Comparison of ENCODE assay signal across 16 cellular contexts in genomic region chr1:22489278-22489677, GRCh38. TPM values are rescaled to one million over a fixed set of nuclear protein-coding genes. Genes with fewer than 3 reads are reported as not detected.
DNase-seq lines count a peak whose midpoint lies in the region; ATAC-seq and TF ChIP-seq lines count a peak whose summit lies in the region.
"Had no signal": no experiment of that assay in that cellular context is flagged by ENCODE, and none has a peak within 500 bp of the region (broad histone marks: within the 10 kb centered on the region; RNA-seq: fewer than 3 reads in every experiment).

No MANE protein-coding gene starts in this region.

- no peak overlapping the region for H2BK120ac ChIP-seq in mesendoderm (ENCODE audit: low read depth, low read length)

- peaks cover 39% of the 10 kb centered on the region for H3K4me1 ChIP-seq in GM23338 (ENCODE audit: insufficient read depth)
- peaks cover 23% of the 10 kb centered on the region for H3K4me1 ChIP-seq in mesendoderm (ENCODE audit: control insufficient read depth, low read depth, low read length)

- H2BK5ac ChIP-seq in mesendoderm (ENCODE audit: low read length), result no peak overlapping the region

- H3K27ac Mint-ChIP-seq in GM23338, result no peak overlapping the region
- H3K27ac Mint-ChIP-seq in chondrocyte (ENCODE audit: unreplicated experiment), result no peak overlapping the region
- no peak overlapping the region for H3K27ac Mint-ChIP-seq in activated T-helper 17 cell treated with anti-CD3 and anti-CD28 coated beads, Interleukin-2, amount 50 U/mL, for 72 hours
- H3K27ac Mint-ChIP-seq: CD14-positive monocyte; CD4-positive, alpha-beta memory T cell; HFFc6 had no signal

- H3K36me3 Mint-ChIP-seq in GM23338 (ENCODE audit: low read depth) (peaks cover 4% of the 10 kb centered on the region; the same call in 1 of the 3 replicates), chondrocyte (ENCODE audit: low read depth) (peaks cover 5% of the 10 kb centered on the region)
- peaks cover 32% of the 10 kb centered on the region for H3K36me3 Mint-ChIP-seq in activated T-helper 17 cell treated with anti-CD3 and anti-CD28 coated beads, Interleukin-2, amount 50 U/mL, for 72 hours (ENCODE audit: low read depth)

- no peak overlapping the region for H3K18ac ChIP-seq in mesendoderm (ENCODE audit: low read length)

- DNase-seq in GM23338 (ENCODE audit: low spot score), result peak; percentile 40
- peak; percentile 8 for DNase-seq in HT-29 (ENCODE audit: low spot score)
- DNase-seq in chondrocyte (ENCODE audit: low spot score), result no peak
- peak; percentile 51 for DNase-seq in mesendoderm
- DNase-seq in ecto neural progenitor cell (ENCODE audit: low spot score), result no peak
- DNase-seq: 8988T; CD4-positive, alpha-beta memory T cell; DMS153; DMS79; GDM1; HFFc6 had no signal

- ATAC-seq in GM23338 (peak; percentile 38), GM21381 (IDR thresholded peaks at IDR 0.05; ENCODE audit: unreplicated experiment) (no peak)
- no peak for ATAC-seq in activated T-helper 17 cell treated with anti-CD3 and anti-CD28 coated beads, Interleukin-2, amount 50 U/mL, for 72 hours (replicated peaks)
- ATAC-seq: HCT116 had no signal

- peaks cover 9% of the 10 kb centered on the region for H3K4me1 Mint-ChIP-seq in GM23338
- peaks cover 10% of the 10 kb centered on the region for H3K4me1 Mint-ChIP-seq in chondrocyte (ENCODE audit: low read depth)
- peaks cover 14% of the 10 kb centered on the region for H3K4me1 Mint-ChIP-seq in activated T-helper 17 cell treated with anti-CD3 and anti-CD28 coated beads, Interleukin-2, amount 50 U/mL, for 72 hours

- H2AK5ac ChIP-seq in mesendoderm (ENCODE audit: low read length), result no peak overlapping the region

- TF ChIP-seq CTCF in GM23338 (conservative IDR thresholded peaks at IDR 0.05; ENCODE audit: low read depth in 2 of 2) (peak in 1 of 2 experiments; percentile 29; a peak in 2 of 4 replicates), chondrocyte (IDR thresholded peaks at IDR 0.05) (peak; percentile 12)

- peaks cover 17% of the 10 kb centered on the region for H3K79me1 ChIP-seq in mesendoderm (ENCODE audit: low read length)

- no peak overlapping the region for H4K5ac ChIP-seq in mesendoderm (ENCODE audit: low read length)

- H3K36me3 ChIP-seq in GM23338 (ENCODE audit: insufficient read depth) (no peaks in the 10 kb centered on the region; the same call in 1 of the 2 replicates), mesendoderm (ENCODE audit: control insufficient read depth, insufficient read depth, low read length) (no peaks in the 10 kb centered on the region)

- no CpG with 5 or more reads among the region's 6 CpGs for WGBS in mesendoderm (ENCODE audit: extremely low coverage, insufficient coverage, low lambda C conversion rate)

- no peak overlapping the region for H3K4me3 ChIP-seq in GM23338
- H3K4me3 ChIP-seq in mesendoderm (ENCODE audit: low read length), result no peak overlapping the region
- H3K4me3 ChIP-seq: BLaER1 had no signal

- H4K20me1 ChIP-seq in GM23338 (replicated peaks; ENCODE audit: insufficient read depth), result no peaks in the 10 kb centered on the region

- no peak overlapping the region for H4K8ac ChIP-seq in mesendoderm (ENCODE audit: low read depth, low read length)

- H3K56ac ChIP-seq in mesendoderm (ENCODE audit: low read length), result peak overlapping the region; percentile 38

- H3K9ac ChIP-seq in mesendoderm (ENCODE audit: low read length), result no peak overlapping the region
- H3K9ac ChIP-seq: BLaER1 had no signal

- no peak overlapping the region for H3K4me3 Mint-ChIP-seq in GM23338
- no peak overlapping the region for H3K4me3 Mint-ChIP-seq in chondrocyte (ENCODE audit: unreplicated experiment)
- no peak overlapping the region for H3K4me3 Mint-ChIP-seq in activated T-helper 17 cell treated with anti-CD3 and anti-CD28 coated beads, Interleukin-2, amount 50 U/mL, for 72 hours
- H3K4me3 Mint-ChIP-seq: CD14-positive monocyte; CD4-positive, alpha-beta memory T cell; HFFc6 had no signal

- no peak overlapping the region for H3K23ac ChIP-seq in mesendoderm (ENCODE audit: low read length)

- H3K4ac ChIP-seq in mesendoderm (ENCODE audit: low read depth, low read length), result no peak overlapping the region

- H3K9me3 Mint-ChIP-seq in GM23338, result peaks cover 5% of the 10 kb centered on the region; the same call in 2 of the 3 replicates
- H3K9me3 Mint-ChIP-seq in chondrocyte (ENCODE audit: low read depth), result peaks cover 15% of the 10 kb centered on the region
- H3K9me3 Mint-ChIP-seq in activated T-helper 17 cell treated with anti-CD3 and anti-CD28 coated beads, Interleukin-2, amount 50 U/mL, for 72 hours, result no peaks in the 10 kb centered on the region
- H3K9me3 Mint-ChIP-seq: HFFc6 had no signal

- H3K27me3 ChIP-seq in GM23338 (ENCODE audit: insufficient read depth), result no peaks in the 10 kb centered on the region
- H3K27me3 ChIP-seq in mesendoderm (ENCODE audit: insufficient read depth, low read length, poor library complexity), result no peaks in the 10 kb centered on the region
- H3K27me3 ChIP-seq: BLaER1 had no signal

- H3K79me2 ChIP-seq in GM23338 (replicated peaks; ENCODE audit: insufficient read depth) (peaks cover 43% of the 10 kb centered on the region), mesendoderm (ENCODE audit: control insufficient read depth, insufficient read depth, low read length) (peaks cover 6% of the 10 kb centered on the region)

- no peaks in the 10 kb centered on the region for H3K9me2 ChIP-seq in GM23338 (ENCODE audit: insufficient read depth)

- H3K27me3 Mint-ChIP-seq in GM23338 (ENCODE audit: insufficient read depth, low read depth, poor library complexity), result peaks cover 2% of the 10 kb centered on the region
- no peaks in the 10 kb centered on the region for H3K27me3 Mint-ChIP-seq in chondrocyte (ENCODE audit: low read depth)
- no peaks in the 10 kb centered on the region for H3K27me3 Mint-ChIP-seq in activated T-helper 17 cell treated with anti-CD3 and anti-CD28 coated beads, Interleukin-2, amount 50 U/mL, for 72 hours
- H3K27me3 Mint-ChIP-seq: CD4-positive, alpha-beta memory T cell had no signal

- H3K4me2 ChIP-seq in GM23338, result peak overlapping the region; percentile 58
- H3K4me2 ChIP-seq in mesendoderm (ENCODE audit: low read length), result no peak overlapping the region
- H3K4me2 ChIP-seq: BLaER1 had no signal

- H2AFZ ChIP-seq in GM23338, result no peak overlapping the region

- no peak overlapping the region for H2BK15ac ChIP-seq in mesendoderm (replicated peaks; ENCODE audit: low read depth)

- H3K27ac ChIP-seq in GM23338 (ENCODE audit: low read depth) (no peak overlapping the region), mesendoderm (ENCODE audit: low read depth, low read length) (no peak overlapping the region)
- H3K27ac ChIP-seq: BLaER1 had no signal

- H3F3A ChIP-seq in GM23338 (replicated peaks; ENCODE audit: low read depth), result no peaks in the 10 kb centered on the region

RNA-seq across cellular contexts. Expression of gene ZBTB40, which starts 37.6 kb away (rescaled TPM):
- 22.1 and 22.7 TPM in 2 replicates for total RNA-seq in GM23338 (2014; rRNA removed; shearing (Covaris generic))
- polyA plus RNA-seq in GM23338 (2016; fragmentation: Nextera tagmentation; extraction: Ambion mirVana), result 3.1 TPM in 2 replicates
- 10.4 and 11.9 TPM in 2 replicates for total RNA-seq in HT-29 (2014; rRNA removed; shearing (Covaris generic))
- total RNA-seq in chondrocyte, result 15.9 to 20.6 TPM (median 16.3 TPM) in 3 replicates
- 9.6 TPM for polyA plus RNA-seq in mesendoderm (2013, experiment 1 of 2)
- polyA plus RNA-seq in mesendoderm (2013, experiment 2 of 2), result 9.6 TPM
- 10 to 100 TPM; 20.4 to 21.4 TPM for total RNA-seq in activated T-helper 17 cell treated with anti-CD3 and anti-CD28 coated beads, Interleukin-2, amount 50 U/mL, for 72 hours

Comparison
In these comparisons a context has a peak if more than half of its experiments do, and no peak if none do; other contexts are left out.
1. DNase-seq: peak in GM23338 (single experiment), HT-29 (single experiment) and mesendoderm (single experiment); none in chondrocyte (single experiment) and ecto neural progenitor cell (single experiment).